2 cellular contexts compared by ENCODE assay signal in genomic region chr6:111766524-111766857, GRCh38.
TF ChIP-seq lines count a peak whose summit lies in the region.

No MANE protein-coding gene starts in this region.

TF ChIP-seq in GM12878, 131 proteins besides CTCF, POLR2A, EP300 and RAD21 (continued from another document):
- no peak for TF ChIP-seq ASH2L (IDR thresholded peaks at IDR 0.05; ENCODE audit: borderline replicate concordance, low read depth)
- no peak for TF ChIP-seq FOXK2 (IDR thresholded peaks at IDR 0.05)
- TF ChIP-seq ZNF687 (IDR thresholded peaks at IDR 0.05) = 0 out of 2 replicates have a peak, but pooled peaks have one; percentile 20
- no peak for TF ChIP-seq RELB (IDR thresholded peaks at IDR 0.05; ENCODE audit: low read depth)
- 0 out of 2 replicates have a peak, but pooled peaks have one; percentile 12 for TF ChIP-seq GATAD2B (conservative IDR thresholded peaks at IDR 0.05; ENCODE audit: low read depth)
- peak; percentile 26; the same call in 1 of the 2 replicates for TF ChIP-seq IKZF1 (conservative IDR thresholded peaks at IDR 0.05)
- no peak for TF ChIP-seq ZNF622 (IDR thresholded peaks at IDR 0.05)
- TF ChIP-seq SMAD5 (IDR thresholded peaks at IDR 0.05; ENCODE audit: low read depth) = no peak
- TF ChIP-seq BHLHE40 (IDR thresholded peaks at IDR 0.05; ENCODE audit: borderline replicate concordance in 1 of 2, low read depth in 2 of 2, low read length in 1 of 2) = peak; percentile 74 to 79
- TF ChIP-seq BCLAF1 (IDR thresholded peaks at IDR 0.05) = no peak
- TF ChIP-seq NKRF (conservative IDR thresholded peaks at IDR 0.05) = no peak
TF ChIP-seq in GM12878: peak in this region for 6.

TF ChIP-seq in SK-N-SH, 30 proteins besides CTCF, POLR2A, EP300 and RAD21 (continued from another document):
- TF ChIP-seq MAX (IDR thresholded peaks at IDR 0.05; ENCODE audit: low read depth) (no peak), FOSL2 (IDR thresholded peaks at IDR 0.05; ENCODE audit: borderline replicate concordance, low read depth) (no peak), YY1 (IDR thresholded peaks at IDR 0.05; ENCODE audit: low read depth) (no peak), SMC3 (IDR thresholded peaks at IDR 0.05; ENCODE audit: low read depth, low read length) (no peak), RCOR1 (IDR thresholded peaks at IDR 0.05; ENCODE audit: low read length) (no peak), MEF2A (IDR thresholded peaks at IDR 0.05; ENCODE audit: borderline replicate concordance, low read depth) (no peak), MXI1 (IDR thresholded peaks at IDR 0.05; ENCODE audit: low read depth, low read length) (no peak), NFIC (IDR thresholded peaks at IDR 0.05; ENCODE audit: borderline replicate concordance) (no peak), RXRA (IDR thresholded peaks at IDR 0.05; ENCODE audit: borderline replicate concordance, low read depth) (no peak), SIN3A (IDR thresholded peaks at IDR 0.05; ENCODE audit: borderline replicate concordance, low read depth, low read length) (no peak), REST (IDR thresholded peaks at IDR 0.05; ENCODE audit: low read depth, low read length) (no peak), EZH2phosphoT487 (IDR thresholded peaks at IDR 0.05; ENCODE audit: borderline replicate concordance, low read depth) (no peak), RFX5 (IDR thresholded peaks at IDR 0.05; ENCODE audit: low read length) (no peak), GABPA (IDR thresholded peaks at IDR 0.05; ENCODE audit: low read depth) (no peak), NRF1 (IDR thresholded peaks at IDR 0.05; ENCODE audit: low read depth, low read length) (no peak), USF1 (IDR thresholded peaks at IDR 0.05; ENCODE audit: borderline replicate concordance, low read depth) (no peak), TEAD4 (IDR thresholded peaks at IDR 0.05; ENCODE audit: borderline replicate concordance, insufficient read depth) (no peak)
TF ChIP-seq in SK-N-SH: peak in this region for 0.
